Comparison of ENCODE assay signal across 1 cellular context in genomic region chr11:2524446-2525165, GRCh38.
TF ChIP-seq lines count a peak whose summit lies in the region.

No MANE protein-coding gene starts in this region.

TF ChIP-seq in WTC11, 78 proteins besides CTCF, POLR2A, EP300 and RAD21 (continued from another document):
- TF ChIP-seq ATF3 (CRISPR knock-in tag; conservative IDR thresholded peaks at IDR 0.05): no peak
- no peak for TF ChIP-seq SOX15 (CRISPR knock-in tag; IDR thresholded peaks at IDR 0.05)
TF ChIP-seq in WTC11: peak in this region for 0.
